ENCODE assay signal across 8 cellular contexts in the genomic region with DNA sequence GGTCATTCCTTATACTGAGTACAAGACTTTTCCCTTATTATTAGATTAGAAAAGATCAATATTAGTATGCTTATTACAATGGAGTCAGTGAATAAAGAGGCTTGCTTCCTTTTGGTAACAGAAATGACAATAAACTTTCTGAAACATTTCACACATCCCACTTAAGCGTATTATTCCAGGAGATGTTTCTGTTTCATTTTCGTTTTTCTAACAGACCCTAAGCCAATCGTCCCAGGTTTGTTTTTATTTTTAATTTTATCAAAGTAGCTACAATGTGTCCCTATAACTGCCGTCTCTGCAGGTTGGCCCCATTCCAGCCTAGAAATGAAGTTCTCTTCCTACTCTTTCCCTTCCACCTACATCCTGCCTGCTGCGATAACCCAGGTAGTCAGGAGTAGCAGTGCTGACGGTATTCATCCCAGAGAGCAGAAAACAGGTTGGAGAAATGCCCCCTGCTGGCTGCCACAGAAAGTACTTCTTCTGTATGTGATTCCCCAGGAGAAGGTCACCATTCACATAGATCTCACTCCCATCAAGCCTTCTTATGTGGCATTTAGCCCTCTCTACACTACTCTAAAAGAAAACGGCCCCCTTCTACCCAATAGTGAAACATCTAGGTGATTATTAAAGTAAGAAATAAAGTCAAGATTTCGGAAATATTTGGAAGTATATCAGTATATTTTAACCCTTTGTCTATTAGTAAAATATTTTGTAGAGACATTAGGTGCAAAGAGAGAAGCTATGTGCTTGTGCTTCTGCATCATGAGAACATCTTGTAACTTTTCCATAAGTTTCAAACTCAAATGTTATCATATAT. TPM values are rescaled to one million over a fixed set of nuclear protein-coding genes. Genes with fewer than 3 reads are reported as not detected.
A peak's percentile ranks its signal among the peaks of the same experiment; 100 is the strongest.
DNase-seq lines count a peak whose midpoint lies in the region; ATAC-seq lines count a peak whose summit lies in the region.

No MANE protein-coding gene starts in this region.

- H3K4me1 Mint-ChIP-seq in activated CD4-positive, alpha-beta memory T cell treated with anti-CD3 and anti-CD28 coated beads, Interleukin-2, amount 10 ng/mL, durations not matched to agents 7 days and 5 days = peaks cover 14% of the 10 kb centered on the region

- peak overlapping the region; percentile 64 for H3K4me3 ChIP-seq in effector memory CD4-positive, alpha-beta T cell (ENCODE audit: insufficient read depth, low read depth, low read length, poor library complexity, severe bottlenecking)

- H3K27ac ChIP-seq in effector memory CD4-positive, alpha-beta T cell (ENCODE audit: insufficient read depth, low read length, poor library complexity, severe bottlenecking) = no peak overlapping the region

- no peaks in the 10 kb centered on the region for H3K9me3 ChIP-seq in effector memory CD4-positive, alpha-beta T cell (ENCODE audit: control insufficient read depth, low read length)

- DNase-seq in AG08396 (ENCODE audit: low spot score) (peak; percentile 36), NCI-H526 (lab: John Stamatoyannopoulos, UW) (peak; percentile 62 to 90), midbrain (lab: John Stamatoyannopoulos, UW) (peak; percentile 65)
- DNase-seq in activated CD4-positive, alpha-beta memory T cell treated with anti-CD3 and anti-CD28 coated beads, Interleukin-2, amount 10 ng/mL, durations not matched to agents 7 days and 5 days = peak; percentile 75
- DNase-seq in effector memory CD4-positive, alpha-beta T cell = peak; percentile 52 to 65 (median 57)
- DNase-seq in stimulated activated CD8-positive, alpha-beta memory T cell treated with anti-CD3 and anti-CD28 coated beads, Interleukin-2, amount 100 ng/mL, for 1 hour (ENCODE audit: low read depth in 2 of 2) = peak; percentile 30 to 52

- H3K27me3 ChIP-seq in effector memory CD4-positive, alpha-beta T cell (replicated peaks; ENCODE audit: control insufficient read depth, insufficient read depth, low read length, poor library complexity, severe bottlenecking) = no peaks in the 10 kb centered on the region

- peaks cover 15% of the 10 kb centered on the region for H3K27me3 Mint-ChIP-seq in activated CD4-positive, alpha-beta memory T cell treated with anti-CD3 and anti-CD28 coated beads, Interleukin-2, amount 10 ng/mL, durations not matched to agents 7 days and 5 days

- POLR2A ChIA-PET in activated CD4-positive, alpha-beta memory T cell treated with anti-CD3 and anti-CD28 coated beads, Interleukin-2, amount 10 ng/mL, durations not matched to agents 7 days and 5 days (lab: Charles Lee) = interaction anchor here (1.1 kb wide), 1 partner anchor 319 kb away, joined by 8 read pairs; no protein-coding TSS in a partner anchor

- no peaks in the 10 kb centered on the region for H3K36me3 ChIP-seq in effector memory CD4-positive, alpha-beta T cell (ENCODE audit: control insufficient read depth, insufficient read depth, low read length)

- H3K4me1 ChIP-seq in effector memory CD4-positive, alpha-beta T cell (ENCODE audit: control insufficient read depth, insufficient read depth, low read length, poor library complexity, severe bottlenecking) = no peaks in the 10 kb centered on the region

- H3K4me3 Mint-ChIP-seq in activated CD4-positive, alpha-beta memory T cell treated with anti-CD3 and anti-CD28 coated beads, Interleukin-2, amount 10 ng/mL, durations not matched to agents 7 days and 5 days = peak overlapping the region; percentile 99

- no peaks in the 10 kb centered on the region for H3K9me3 Mint-ChIP-seq in activated CD4-positive, alpha-beta memory T cell treated with anti-CD3 and anti-CD28 coated beads, Interleukin-2, amount 10 ng/mL, durations not matched to agents 7 days and 5 days

- CTCF ChIA-PET in activated CD4-positive, alpha-beta memory T cell treated with anti-CD3 and anti-CD28 coated beads, Interleukin-2, amount 10 ng/mL, durations not matched to agents 7 days and 5 days (lab: Charles Lee) = interaction anchor here (0.6 to 12.4 kb wide), 14 partner anchors 8 to 1085 kb away, joined by 3 to 312 read pairs (median 4); no protein-coding TSS in a partner anchor

- peak overlapping the region; percentile 49 for H3K27ac Mint-ChIP-seq in activated CD4-positive, alpha-beta memory T cell treated with anti-CD3 and anti-CD28 coated beads, Interleukin-2, amount 10 ng/mL, durations not matched to agents 7 days and 5 days

- no peaks in the 10 kb centered on the region for H3K36me3 Mint-ChIP-seq in activated CD4-positive, alpha-beta memory T cell treated with anti-CD3 and anti-CD28 coated beads, Interleukin-2, amount 10 ng/mL, durations not matched to agents 7 days and 5 days (ENCODE audit: low read depth)

- ATAC-seq in GM18867 (IDR thresholded peaks at IDR 0.05; ENCODE audit: unreplicated experiment) (peak; percentile 90), HG03103 (IDR thresholded peaks at IDR 0.05; ENCODE audit: low read depth, unreplicated experiment) (peak; percentile 88)

RNA-seq across cellular contexts. Expression of a gene that starts 40.4 kb away (rescaled TPM):
- under 1 TPM; 0.15 to 0.65 TPM for total RNA-seq in activated CD4-positive, alpha-beta memory T cell treated with anti-CD3 and anti-CD28 coated beads, Interleukin-2, amount 10 ng/mL, durations not matched to agents 7 days and 5 days
